ENCODE assay signal across 1 cellular context in genomic region chr9:19464764-19465570, GRCh38.
A peak's percentile ranks its signal among the peaks of the same experiment; 100 is the strongest.
TF ChIP-seq lines count a peak whose summit lies in the region.

No MANE protein-coding gene starts in this region.

TF ChIP-seq in HepG2, 621 proteins besides CTCF, POLR2A, EP300 and RAD21 (continued from another document and continues in another):
- TF ChIP-seq RFX3 (CRISPR knock-in tag; IDR thresholded peaks at IDR 0.05) (no peak), REPIN1 (CRISPR knock-in tag; IDR thresholded peaks at IDR 0.05; ENCODE audit: borderline replicate concordance, low read depth) (no peak), ATAD3A (CRISPR knock-in tag; IDR thresholded peaks at IDR 0.05) (no peak), HNRNPLL (IDR thresholded peaks at IDR 0.05; ENCODE audit: low read depth, low read length, poor library complexity, severe bottlenecking) (peak; percentile 40), ZNF33B (CRISPR knock-in tag; IDR thresholded peaks at IDR 0.05) (no peak), ZBTB8A (CRISPR knock-in tag; IDR thresholded peaks at IDR 0.05; ENCODE audit: borderline replicate concordance, low read depth) (peak; percentile 90; the same call in 1 of the 2 replicates), CSRNP2 (CRISPR knock-in tag; conservative IDR thresholded peaks at IDR 0.05; ENCODE audit: low read depth) (no peak), HOXA7 (CRISPR knock-in tag; IDR thresholded peaks at IDR 0.05) (no peak), HMGXB4 (CRISPR knock-in tag; IDR thresholded peaks at IDR 0.05; ENCODE audit: borderline replicate concordance in 1 of 2, low read depth in 1 of 2) (peak; percentile 62 to 95; a peak in 3 of 4 replicates), KDM2A (CRISPR knock-in tag; IDR thresholded peaks at IDR 0.05; ENCODE audit: borderline replicate concordance, low read depth) (peak; percentile 11; the same call in 1 of the 2 replicates), ATF7 (IDR thresholded peaks at IDR 0.05) (no peak), ATF7 (CRISPR knock-in tag; IDR thresholded peaks at IDR 0.05) (no peak), ZNF441 (CRISPR knock-in tag; IDR thresholded peaks at IDR 0.05; ENCODE audit: borderline replicate concordance) (peak; percentile 75; the same call in 1 of the 2 replicates), MXD3 (CRISPR knock-in tag; IDR thresholded peaks at IDR 0.05) (no peak), BCL3 (CRISPR knock-in tag; IDR thresholded peaks at IDR 0.05) (no peak), MAX (IDR thresholded peaks at IDR 0.05) (no peak; the same call in 1 of the 2 replicates), SUZ12 (IDR thresholded peaks at IDR 0.05; ENCODE audit: low read depth, low read length) (no peak), SP5 (CRISPR knock-in tag; IDR thresholded peaks at IDR 0.05; ENCODE audit: borderline replicate concordance, low read depth) (no peak), CENPX (CRISPR knock-in tag; IDR thresholded peaks at IDR 0.05) (no peak), FOSL2 (CRISPR knock-in tag; IDR thresholded peaks at IDR 0.05) (no peak), NFE2L2 (IDR thresholded peaks at IDR 0.05; ENCODE audit: low read length) (no peak), ZBTB4 (CRISPR knock-in tag; IDR thresholded peaks at IDR 0.05; ENCODE audit: borderline replicate concordance) (no peak), CBX2 (IDR thresholded peaks at IDR 0.05; ENCODE audit: low read depth, low read length) (no peak), CBX2 (CRISPR knock-in tag; IDR thresholded peaks at IDR 0.05; ENCODE audit: low read depth) (no peak), MEIS1 (CRISPR knock-in tag; IDR thresholded peaks at IDR 0.05; ENCODE audit: borderline replicate concordance) (no peak), GMEB2 (CRISPR knock-in tag; IDR thresholded peaks at IDR 0.05; ENCODE audit: low read depth) (no peak), NR2F2 (IDR thresholded peaks at IDR 0.05; ENCODE audit: borderline replicate concordance, low read depth) (no peak), TSC22D2 (CRISPR knock-in tag; IDR thresholded peaks at IDR 0.05; ENCODE audit: borderline replicate concordance) (no peak), ZBTB34 (CRISPR knock-in tag; IDR thresholded peaks at IDR 0.05) (no peak), GABPB1 (CRISPR knock-in tag; IDR thresholded peaks at IDR 0.05) (peak; percentile 35; the same call in 1 of the 2 replicates), ZBTB7B (CRISPR knock-in tag; IDR thresholded peaks at IDR 0.05) (peak; percentile 32; the same call in 1 of the 2 replicates), RARA (CRISPR knock-in tag; IDR thresholded peaks at IDR 0.05) (no peak), DMTF1 (CRISPR knock-in tag; IDR thresholded peaks at IDR 0.05) (no peak), TCF7 (IDR thresholded peaks at IDR 0.05; ENCODE audit: low read depth) (no peak), NFIB (CRISPR knock-in tag; IDR thresholded peaks at IDR 0.05; ENCODE audit: borderline replicate concordance) (no peak), ATM (IDR thresholded peaks at IDR 0.05; ENCODE audit: borderline replicate concordance) (no peak), ZNF800 (CRISPR knock-in tag; IDR thresholded peaks at IDR 0.05) (no peak), ESRRA (CRISPR knock-in tag; IDR thresholded peaks at IDR 0.05; ENCODE audit: low read depth) (no peak), ZNF326 (CRISPR knock-in tag; IDR thresholded peaks at IDR 0.05; ENCODE audit: borderline replicate concordance) (no peak), TFAP4 (IDR thresholded peaks at IDR 0.05; ENCODE audit: borderline replicate concordance, low read depth) (no peak), ZBTB10 (CRISPR knock-in tag; IDR thresholded peaks at IDR 0.05; ENCODE audit: borderline replicate concordance) (no peak), HES4 (CRISPR knock-in tag; IDR thresholded peaks at IDR 0.05; ENCODE audit: borderline replicate concordance) (no peak), HDAC6 (IDR thresholded peaks at IDR 0.05; ENCODE audit: low read depth, low read length) (no peak)
